In the genomic region with DNA sequence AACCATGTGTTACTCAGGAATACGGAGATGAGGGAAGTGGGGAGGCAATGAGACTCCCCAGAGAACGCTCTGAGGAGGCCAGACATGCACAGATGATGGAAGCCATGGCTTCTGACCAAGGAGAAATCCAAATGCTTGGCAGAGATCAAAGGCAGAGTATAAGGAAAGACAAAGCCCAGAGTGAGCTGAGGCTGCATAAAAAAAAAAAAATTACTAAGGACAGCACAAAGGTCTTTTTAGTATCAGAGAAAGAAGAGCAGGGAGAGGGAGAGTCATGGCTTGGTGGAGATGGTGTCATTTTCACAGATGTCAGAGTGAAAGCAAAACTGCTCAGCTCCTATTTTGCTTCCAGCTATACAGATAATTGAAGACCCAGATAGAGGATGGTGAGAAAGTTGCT, we compare ENCODE assay signal across 10 cellular contexts. TPM values are rescaled to one million over a fixed set of nuclear protein-coding genes. Genes with fewer than 3 reads are reported as not detected.
DNase-seq lines count a peak whose midpoint lies in the region; ATAC-seq and TF ChIP-seq lines count a peak whose summit lies in the region.
"Had no signal": no experiment of that assay in that cellular context is flagged by ENCODE, and none has a peak within 500 bp of the region (broad histone marks: within the 10 kb centered on the region; RNA-seq: fewer than 3 reads in every experiment).

No MANE protein-coding gene starts in this region.

- no peak overlapping the region for H3K4me3 ChIP-seq in testis

- TF ChIP-seq CTCF in testis (IDR thresholded peaks at IDR 0.05): no peak
- TF ChIP-seq CTCF in GM10248 (IDR thresholded peaks at IDR 0.05; ENCODE audit: control extremely low read depth, extremely low read depth, low read depth, missing control alignments): no peak

- no peaks in the 10 kb centered on the region for H3K4me1 ChIP-seq in testis

- H3K36me3 ChIP-seq in testis (ENCODE audit: low read depth, missing control alignments): no peaks in the 10 kb centered on the region

- CTCF ChIA-PET in activated CD4-positive, alpha-beta T cell treated with anti-CD3 and anti-CD28 coated beads for 36 hours (lab: Charles Lee): interaction anchor here (0.9 to 2.0 kb wide), 5 partner anchors 12 to 318 kb away, joined by 3 to 7 read pairs (median 3); no protein-coding TSS in a partner anchor
- CTCF ChIA-PET in GM10248 (lab: Yijun Ruan, JAX): interaction anchor here (0.7 to 2.4 kb wide), 4 partner anchors 8 to 18 kb away, joined by 3 to 16 read pairs (median 4); a partner anchor contains a TSS

- H3K27ac ChIP-seq in caudate nucleus (ENCODE audit: low read depth, low read length): peak overlapping the region; percentile 77
- peak overlapping the region; percentile 77 for H3K27ac ChIP-seq in temporal lobe (ENCODE audit: low read depth, low read length)
- H3K27ac ChIP-seq in testis: no peak overlapping the region

- H3K9me3 Mint-ChIP-seq in activated CD4-positive, alpha-beta T cell treated with anti-CD3 and anti-CD28 coated beads for 36 hours (ENCODE audit: low read depth): no peaks in the 10 kb centered on the region

- DNase-seq in activated CD4-positive, alpha-beta T cell treated with anti-CD3 and anti-CD28 coated beads for 36 hours: no peak
- DNase-seq in activated CD4-positive, alpha-beta T cell treated with anti-CD3 and anti-CD28 coated beads, Interleukin-2, amount 50 U/mL, for 1 hour: no peak
- DNase-seq in caudate nucleus (lab: John Stamatoyannopoulos, UW) (peak in 2 of 61 donors; percentile 18 to 36), testis (no peak), GM10248 (ENCODE audit: extremely low spot score) (no peak)
- DNase-seq: NCI-H1092 treated with DMSO at 0.1 percent for 48 hours; stimulated activated CD4-positive, alpha-beta T cell treated with anti-CD3 and anti-CD28 coated beads, Interleukin-2, amount 100 ng/mL, for 48 hours had no signal

- intact Hi-C loops in activated CD4-positive, alpha-beta T cell treated with anti-CD3 and anti-CD28 coated beads for 36 hours (cut with DNase I, micrococcal nuclease): no loop called here
- intact Hi-C loops in testis (cut with DNase I; ENCODE audit: low total_unique reads): no loop called here

- no peaks in the 10 kb centered on the region for H3K36me3 Mint-ChIP-seq in activated CD4-positive, alpha-beta T cell treated with anti-CD3 and anti-CD28 coated beads for 36 hours (ENCODE audit: low read depth)

- H3K27me3 Mint-ChIP-seq in activated CD4-positive, alpha-beta T cell treated with anti-CD3 and anti-CD28 coated beads for 36 hours: no peaks in the 10 kb centered on the region

- ATAC-seq in activated CD4-positive, alpha-beta T cell treated with anti-CD3 and anti-CD28 coated beads for 36 hours: peak; percentile 92
- ATAC-seq in HG03064 (IDR thresholded peaks at IDR 0.05; ENCODE audit: low read depth, unreplicated experiment): peak; percentile 77
- ATAC-seq in HG02970 (IDR thresholded peaks at IDR 0.05; ENCODE audit: low FRiP score, unreplicated experiment): no peak

- H3K4me3 Mint-ChIP-seq in activated CD4-positive, alpha-beta T cell treated with anti-CD3 and anti-CD28 coated beads for 36 hours: no peak overlapping the region

- H3K27me3 ChIP-seq in testis: no peaks in the 10 kb centered on the region

- H3K4me1 Mint-ChIP-seq in activated CD4-positive, alpha-beta T cell treated with anti-CD3 and anti-CD28 coated beads for 36 hours: peaks cover 10% of the 10 kb centered on the region

- TF ChIP-seq POLR2A in testis (IDR thresholded peaks at IDR 0.05): no peak

- POLR2A ChIA-PET in activated CD4-positive, alpha-beta T cell treated with anti-CD3 and anti-CD28 coated beads for 36 hours (lab: Charles Lee): no interaction called here
- POLR2A ChIA-PET in GM10248 (lab: Yijun Ruan, JAX): no interaction called here

- WGBS in testis, 2 donors: 37 to 43% methylated on average over 2 of the region's 2 CpGs

- no peaks in the 10 kb centered on the region for H3K9me3 ChIP-seq in testis

- no peak overlapping the region for H3K27ac Mint-ChIP-seq in activated CD4-positive, alpha-beta T cell treated with anti-CD3 and anti-CD28 coated beads for 36 hours

RNA-seq across cellular contexts. Expression of a gene that starts 8.1 kb away (rescaled TPM):
- 1 to 10 TPM; 8.7 to 9.0 TPM for total RNA-seq in activated CD4-positive, alpha-beta T cell treated with anti-CD3 and anti-CD28 coated beads for 36 hours
- total RNA-seq in temporal lobe (1.7 TPM), testis (1 to 10 TPM; 1.3 to 3.7 TPM)
- polyA plus RNA-seq in testis (ENCODE audit: insufficient read depth, low read depth, low replicate concordance): 7.8 TPM

RNA-seq across cellular contexts. Expression of a gene that starts 37.2 kb away (rescaled TPM):
- total RNA-seq in activated CD4-positive, alpha-beta T cell treated with anti-CD3 and anti-CD28 coated beads for 36 hours: 100 to 1,000 TPM; 115 to 165 TPM
- total RNA-seq in temporal lobe: 66.4 TPM
- 10 to 100 TPM; 55.8 to 66.6 TPM for total RNA-seq in testis
- 136 TPM for polyA plus RNA-seq in testis (ENCODE audit: insufficient read depth, low read depth, low replicate concordance)

RNA-seq across cellular contexts. Expression of a gene that starts 54.7 kb away (rescaled TPM):
- total RNA-seq in activated CD4-positive, alpha-beta T cell treated with anti-CD3 and anti-CD28 coated beads for 36 hours: not detected
- total RNA-seq in temporal lobe (not detected), testis (1 to 10 TPM; 4.9 to 5.0 TPM)
- 23.7 TPM for polyA plus RNA-seq in testis (ENCODE audit: insufficient read depth, low read depth, low replicate concordance)

Comparison
In these comparisons a context has a peak if more than half of its experiments do, and no peak if none do; other contexts are left out.
1. H3K27ac ChIP-seq: peak in caudate nucleus (single experiment) and temporal lobe (single experiment); none in testis (0 of 2).